9 cellular contexts compared by ENCODE assay signal in genomic region chr5:150302301-150303069, GRCh38. TPM values are rescaled to one million over a fixed set of nuclear protein-coding genes. Genes with fewer than 3 reads are reported as not detected.
DNase-seq lines count a peak whose midpoint lies in the region; ATAC-seq lines count a peak whose summit lies in the region.
"Had no signal": no experiment of that assay in that cellular context is flagged by ENCODE, and none has a peak within 500 bp of the region (broad histone marks: within the 10 kb centered on the region; RNA-seq: fewer than 3 reads in every experiment).

Gene ARSI, minus strand, starts transcription at chr5:150302905. Its CDS starts 532 bp downstream, at chr5:150302373.

- H3K27me3 ChIP-seq in adipocyte (replicated peaks; ENCODE audit: control insufficient read depth, insufficient read depth, low read length) (no peaks in the 10 kb centered on the region), rectal smooth muscle tissue (ENCODE audit: control insufficient read depth, insufficient read depth, low read length) (peaks cover 3% of the 10 kb centered on the region)

- H3K9me3 ChIP-seq in adipocyte (ENCODE audit: control insufficient read depth, low read length): no peaks in the 10 kb centered on the region

- intact Hi-C loops in left ventricle myocardium superior (cut with micrococcal nuclease): no loop called here

- H3K4me1 ChIP-seq in adipocyte (ENCODE audit: control insufficient read depth, insufficient read depth, low read length): peaks cover 39% of the 10 kb centered on the region
- H3K4me1 ChIP-seq in rectal smooth muscle tissue (ENCODE audit: control insufficient read depth, insufficient read depth, low read length): peaks cover 12% of the 10 kb centered on the region

- H3K36me3 ChIP-seq in adipocyte (ENCODE audit: control insufficient read depth, insufficient read depth, low read length, severe bottlenecking) (no peaks in the 10 kb centered on the region), rectal smooth muscle tissue (ENCODE audit: control insufficient read depth, insufficient read depth, low read length) (no peaks in the 10 kb centered on the region)

- H3K4me3 ChIP-seq in adipocyte (ENCODE audit: low read length) (peak within 1 kb of the TSS; percentile 21), rectal smooth muscle tissue (ENCODE audit: low read length) (peak within 1 kb of the TSS; percentile 43)

- DNase-seq in ELF-1 (ENCODE audit: low read depth, low spot score): peak; percentile 91
- peak; percentile 72 for DNase-seq in adipocyte (ENCODE audit: low read depth)
- DNase-seq in left ventricle myocardium superior: peak; percentile 64
- DNase-seq in effector CD8-positive, alpha-beta T cell (lab: John Stamatoyannopoulos, UW): no peak
- no peak for DNase-seq in GDM1 (lab: John Stamatoyannopoulos, UW)
- no peak for DNase-seq in cerebellar nuclear complex (lab: John Stamatoyannopoulos, UW)
- DNase-seq: NCI-H2029 treated with DMSO at 0.1 percent for 48 hours had no signal

- ATAC-seq in left ventricle myocardium superior (peak; percentile 82), HG03280 (IDR thresholded peaks at IDR 0.05; ENCODE audit: unreplicated experiment) (no peak)

- H3K9ac ChIP-seq in adipocyte (ENCODE audit: low read length) (peak within 1 kb of the TSS; percentile 35), rectal smooth muscle tissue (ENCODE audit: low read length) (no peak within 1 kb of the TSS)

- peak within 1 kb of the TSS; percentile 42 for H3K27ac ChIP-seq in rectal smooth muscle tissue (ENCODE audit: low read depth, low read length)

RNA-seq across cellular contexts. Expression of gene ARSI, which starts in this region (rescaled TPM):
- 0.25 TPM for total RNA-seq in left ventricle myocardium superior

Comparison
In these comparisons a context has a peak if more than half of its experiments do, and no peak if none do; other contexts are left out.
1. Peak in DNase-seq and ATAC-seq in left ventricle myocardium superior; RNA of the gene not detected or under 1 TPM.
2. DNase-seq: peak in ELF-1 (single experiment) and adipocyte (single experiment); none in effector CD8-positive, alpha-beta T cell (single experiment), GDM1 (single experiment) and cerebellar nuclear complex (0 of 2).